14 cellular contexts compared by ENCODE assay signal in the genomic region with DNA sequence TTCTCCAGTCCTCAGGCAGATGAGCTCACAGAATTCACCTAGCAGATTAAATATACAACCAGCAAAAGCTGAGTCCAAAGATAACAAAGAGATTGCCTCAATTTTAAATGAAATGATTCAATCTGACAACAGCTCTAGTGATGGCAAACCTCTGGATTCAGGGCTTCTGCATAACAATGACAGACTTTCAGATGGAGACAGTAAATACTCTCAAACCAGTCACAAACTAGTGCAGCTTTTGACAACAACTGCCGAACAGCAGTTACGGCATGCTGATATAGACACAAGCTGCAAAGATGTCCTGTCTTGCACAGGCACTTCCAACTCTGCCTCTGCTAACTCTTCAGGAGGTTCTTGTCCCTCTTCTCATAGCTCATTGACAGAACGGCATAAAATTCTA.
DNase-seq lines count a peak whose midpoint lies in the region; ATAC-seq, FAIRE-seq and TF ChIP-seq lines count a peak whose summit lies in the region.
"Had no signal": no experiment of that assay in that cellular context is flagged by ENCODE, and none has a peak within 500 bp of the region (broad histone marks: within the 10 kb centered on the region; RNA-seq: fewer than 3 reads in every experiment).

No MANE protein-coding gene starts in this region.

- H3K79me2 ChIP-seq in GM23338 (replicated peaks; ENCODE audit: insufficient read depth) (no peaks in the 10 kb centered on the region), H1 (ENCODE audit: control insufficient read depth in 1 of 2, insufficient read depth in 2 of 2, low read length in 2 of 2) (no peaks in the 10 kb centered on the region), OCI-LY7 (ENCODE audit: insufficient read depth, low read depth, low read length) (no peaks in the 10 kb centered on the region)

- H3K4me3 ChIP-seq in GM23338 (no peak overlapping the region), H1 (ENCODE audit: extremely low read depth in 1 of 4, insufficient read depth in 2 of 4, low read depth in 3 of 4, low read length in 4 of 4) (no peak overlapping the region), OCI-LY7 (ENCODE audit: low read depth, low read length, poor library complexity, severe bottlenecking) (no peak overlapping the region)
- H3K4me3 ChIP-seq: BLaER1 had no signal

- H3K27me3 ChIP-seq in GM23338 (ENCODE audit: insufficient read depth) (no peaks in the 10 kb centered on the region), H1 (replicated peaks in 1 of 4; ENCODE audit: control insufficient read depth in 3 of 4, extremely low read depth in 1 of 4, insufficient read depth in 3 of 4, low read length in 3 of 4) (no peaks in the 10 kb centered on the region)
- H3K27me3 ChIP-seq: BLaER1 had no signal

- H3K9ac ChIP-seq in H1 (replicated peaks in 1 of 4; ENCODE audit: extremely low read depth in 1 of 4, low read depth in 3 of 4, low read length in 3 of 4) = no peak overlapping the region
- H3K9ac ChIP-seq: BLaER1 had no signal

- intact Hi-C loops in OCI-LY7 (cut with micrococcal nuclease; ENCODE audit: unreplicated experiment) = no loop called here

- no peak for FAIRE-seq in H1 (lab: Jason Lieb, UNC)

- H4K5ac ChIP-seq in H1 (ENCODE audit: insufficient read length, low read depth, low read length) = no peak overlapping the region

- CTCF ChIA-PET in H1 (lab: Charles Lee; ENCODE audit: partially characterized antibody) = interaction anchor here (1.1 kb wide), 1 partner anchor 299 kb away, joined by 3 read pairs; no protein-coding TSS in a partner anchor
- CTCF ChIA-PET in OCI-LY7 (lab: Charles Lee; ENCODE audit: unreplicated experiment) = no interaction called here

- H3K56ac ChIP-seq in H1 (replicated peaks; ENCODE audit: insufficient read length, low read depth, low read length) = no peak overlapping the region

- no peak for ATAC-seq in activated T-cell treated with anti-CD3 and anti-CD28 coated beads, Interleukin-2, amount 50 U/mL, for 72 hours (replicated peaks in 1 of 2)
- ATAC-seq in GM23338 (no peak; the same call in 2 of the 3 replicates), GM19452 (IDR thresholded peaks at IDR 0.05; ENCODE audit: unreplicated experiment) (no peak)

- no peak for TF ChIP-seq POLR2A in H1 (IDR thresholded peaks at IDR 0.05; ENCODE audit: control extremely low read depth in 1 of 2, low read depth in 2 of 2, low read length in 2 of 2)

- no peak overlapping the region for H2BK120ac ChIP-seq in H1 (replicated peaks; ENCODE audit: low read depth, low read length)

- no peaks in the 10 kb centered on the region for H3K23me2 ChIP-seq in H1 (ENCODE audit: low read depth, low read length)

- no peaks in the 10 kb centered on the region for H3K9me2 ChIP-seq in GM23338 (ENCODE audit: insufficient read depth)
- no peaks in the 10 kb centered on the region for H3K9me2 ChIP-seq in OCI-LY7 (ENCODE audit: insufficient read depth, low read length)

- H4K8ac ChIP-seq in H1 (ENCODE audit: extremely low read depth, insufficient read depth, low read length) = no peak overlapping the region

- H3K36me3 ChIP-seq in GM23338 (ENCODE audit: insufficient read depth) (no peaks in the 10 kb centered on the region), H1 (ENCODE audit: control insufficient read depth in 2 of 4, insufficient read depth in 4 of 4, low read length in 3 of 4) (no peaks in the 10 kb centered on the region), OCI-LY7 (ENCODE audit: insufficient read depth, low read length) (no peaks in the 10 kb centered on the region)

- H3K23ac ChIP-seq in H1 (ENCODE audit: insufficient read length) = no peak overlapping the region

- no peaks in the 10 kb centered on the region for H3K27me3 Mint-ChIP-seq in activated T-cell treated with anti-CD3 and anti-CD28 coated beads, Interleukin-2, amount 50 U/mL, for 24 hours
- H3K27me3 Mint-ChIP-seq in activated T-cell treated with anti-CD3 and anti-CD28 coated beads, Interleukin-2, amount 50 U/mL, for 72 hours (ENCODE audit: low read depth) = no peaks in the 10 kb centered on the region
- no peaks in the 10 kb centered on the region for H3K27me3 Mint-ChIP-seq in GM23338 (ENCODE audit: insufficient read depth, low read depth, poor library complexity)
- H3K27me3 Mint-ChIP-seq: CD8-positive, alpha-beta memory T cell had no signal

- no peak overlapping the region for H3K4me3 Mint-ChIP-seq in activated T-cell treated with anti-CD3 and anti-CD28 coated beads, Interleukin-2, amount 50 U/mL, for 24 hours
- no peak overlapping the region for H3K4me3 Mint-ChIP-seq in activated T-cell treated with anti-CD3 and anti-CD28 coated beads, Interleukin-2, amount 50 U/mL, for 72 hours
- no peak overlapping the region for H3K4me3 Mint-ChIP-seq in GM23338

- peaks cover 20% of the 10 kb centered on the region for H3K4me1 Mint-ChIP-seq in activated T-cell treated with anti-CD3 and anti-CD28 coated beads, Interleukin-2, amount 50 U/mL, for 24 hours (ENCODE audit: low read depth)
- H3K4me1 Mint-ChIP-seq in activated T-cell treated with anti-CD3 and anti-CD28 coated beads, Interleukin-2, amount 50 U/mL, for 72 hours (ENCODE audit: low read depth) = no peaks in the 10 kb centered on the region
- peaks cover 15% of the 10 kb centered on the region for H3K4me1 Mint-ChIP-seq in GM23338

- WGBS in H1 (ENCODE audit: extremely low coverage in 1 of 2, insufficient coverage in 1 of 2, insufficient read length in 1 of 2, insufficient replicate concordance in 2 of 2, low coverage in 1 of 2, low lambda C conversion rate in 2 of 2, missing lambda C conversion rate in 1 of 2), 2 experiments = 89% methylated on average over 3 of the region's 3 CpGs; no CpG with 5 or more reads in 1 of the 2 experiments

- H3K4me1 ChIP-seq in GM23338 (ENCODE audit: insufficient read depth) (peaks cover 14% of the 10 kb centered on the region; the same call in 1 of the 2 replicates), H1 (replicated peaks in 1 of 4; ENCODE audit: control insufficient read depth in 3 of 4, insufficient read depth in 4 of 4, low read length in 3 of 4) (peaks cover 0 to 3% (median 1%) of the 10 kb centered on the region in 4 experiments; a peak in 2 of 7 replicates), OCI-LY7 (ENCODE audit: insufficient read depth, low read length, poor library complexity, severe bottlenecking) (no peaks in the 10 kb centered on the region)
- H3K4me1 ChIP-seq: BLaER1 had no signal

- no peak overlapping the region for H2BK12ac ChIP-seq in H1 (ENCODE audit: low read depth, low read length)

- no peak for DNase-seq in activated T-cell treated with anti-CD3 and anti-CD28 coated beads, Interleukin-2, amount 50 U/mL, for 24 hours
- no peak for DNase-seq in activated T-cell treated with anti-CD3 and anti-CD28 coated beads, Interleukin-2, amount 50 U/mL, for 72 hours
- peak; percentile 9 for DNase-seq in GM23338 (ENCODE audit: low spot score)
- no peak for DNase-seq in H1 (ENCODE audit: low read depth in 1 of 2, low spot score in 2 of 2)
- peak; percentile 7 for DNase-seq in putamen (ENCODE audit: low spot score)
- DNase-seq in OCI-LY7 (ENCODE audit: low spot score) = no peak
- DNase-seq in epidermal melanocyte (ENCODE audit: insufficient read length, low spot score) = no peak
- DNase-seq: CD8-positive, alpha-beta memory T cell; DMS53; GF-D8; H7 had no signal

- H2BK5ac ChIP-seq in H1 (ENCODE audit: low read depth, low read length) = no peak overlapping the region

- H3K4me2 ChIP-seq in GM23338 (peak overlapping the region; percentile 5; the same call in 1 of the 2 replicates), H1 (ENCODE audit: insufficient read depth in 1 of 2, low read depth in 2 of 2, low read length in 2 of 2) (no peak overlapping the region), OCI-LY7 (ENCODE audit: low read length) (no peak overlapping the region)
- H3K4me2 ChIP-seq: BLaER1 had no signal

- H3K27ac Mint-ChIP-seq in activated T-cell treated with anti-CD3 and anti-CD28 coated beads, Interleukin-2, amount 50 U/mL, for 24 hours = peak overlapping the region; percentile 19
- H3K27ac Mint-ChIP-seq in activated T-cell treated with anti-CD3 and anti-CD28 coated beads, Interleukin-2, amount 50 U/mL, for 72 hours = no peak overlapping the region
- H3K27ac Mint-ChIP-seq in GM23338 = no peak overlapping the region

- no peak overlapping the region for H2BK15ac ChIP-seq in H1 (ENCODE audit: low read length)

- H4K91ac ChIP-seq in H1 (replicated peaks; ENCODE audit: insufficient read length, low read length) = peak overlapping the region; percentile 29

- TF ChIP-seq CTCF in GM23338 (conservative IDR thresholded peaks at IDR 0.05; ENCODE audit: low read depth in 2 of 2) = no peak
- TF ChIP-seq CTCF in H1 (IDR thresholded peaks at IDR 0.05; ENCODE audit: control extremely low read depth in 1 of 3, insufficient read depth in 1 of 3, low read depth in 1 of 3, low read length in 3 of 3) = no peak
- TF ChIP-seq CTCF in OCI-LY7 (conservative IDR thresholded peaks at IDR 0.05; ENCODE audit: low read length) = no peak

- H4K20me1 ChIP-seq in GM23338 (replicated peaks; ENCODE audit: insufficient read depth) (no peaks in the 10 kb centered on the region), H1 (replicated peaks in 1 of 2; ENCODE audit: control insufficient read depth in 1 of 2, insufficient read depth in 2 of 2, low read length in 2 of 2) (peaks cover 0 to 2% of the 10 kb centered on the region in 2 experiments), OCI-LY7 (ENCODE audit: insufficient read depth, low read length) (no peaks in the 10 kb centered on the region)
- H4K20me1 ChIP-seq: BLaER1 had no signal

- no peak overlapping the region for H3K27ac ChIP-seq in GM23338 (ENCODE audit: low read depth)
- no peak overlapping the region for H3K27ac ChIP-seq in H1 (ENCODE audit: low read depth, low read length)
- H3K27ac ChIP-seq in OCI-LY7 (ENCODE audit: low read depth, low read length, poor library complexity, severe bottlenecking) = no peak overlapping the region
- H3K27ac ChIP-seq: 22Rv1, BLaER1 had no signal

- H3K9me3 ChIP-seq in H1 (ENCODE audit: insufficient read depth in 2 of 2, low read depth in 1 of 2, low read length in 1 of 2) (no peaks in the 10 kb centered on the region), OCI-LY7 (ENCODE audit: low read length) (no peaks in the 10 kb centered on the region)
- H3K9me3 ChIP-seq: BLaER1 had no signal

- H2BK20ac ChIP-seq in H1 (ENCODE audit: low read length) = no peak overlapping the region

- H3F3A ChIP-seq in GM23338 (replicated peaks; ENCODE audit: low read depth) = no peaks in the 10 kb centered on the region

- H3K14ac ChIP-seq in H1 (ENCODE audit: insufficient read length) = no peak overlapping the region

- H3K4ac ChIP-seq in H1 (replicated peaks; ENCODE audit: insufficient read length, low read depth, low read length) = no peak overlapping the region

- no peak for TF ChIP-seq RAD21 in H1 (IDR thresholded peaks at IDR 0.05 in 1 of 2, conservative IDR thresholded peaks at IDR 0.05 in 1 of 2; ENCODE audit: low read depth in 2 of 2, low read length in 2 of 2)

- no peak overlapping the region for H3K18ac ChIP-seq in H1 (ENCODE audit: extremely low read depth, low read length)

- H2AFZ ChIP-seq in GM23338 (no peak overlapping the region), H1 (ENCODE audit: low read length) (no peak overlapping the region), OCI-LY7 (ENCODE audit: low read length) (no peak overlapping the region)

- no peak overlapping the region for H2AK5ac ChIP-seq in H1 (ENCODE audit: low read depth, low read length)

- POLR2A ChIA-PET in H1 (lab: Charles Lee; ENCODE audit: partially characterized antibody) = no interaction called here
- POLR2A ChIA-PET in OCI-LY7 (lab: Charles Lee) = interaction anchor here (0.6 kb wide), 1 partner anchor 179 kb away, joined by 4 read pairs; no protein-coding TSS in a partner anchor

- no peaks in the 10 kb centered on the region for H3K9me3 Mint-ChIP-seq in activated T-cell treated with anti-CD3 and anti-CD28 coated beads, Interleukin-2, amount 50 U/mL, for 24 hours
- no peaks in the 10 kb centered on the region for H3K9me3 Mint-ChIP-seq in activated T-cell treated with anti-CD3 and anti-CD28 coated beads, Interleukin-2, amount 50 U/mL, for 72 hours
- H3K9me3 Mint-ChIP-seq in GM23338 = no peaks in the 10 kb centered on the region
- H3K9me3 Mint-ChIP-seq: CD8-positive, alpha-beta memory T cell had no signal

- TF ChIP-seq EP300 in H1 (IDR thresholded peaks at IDR 0.05; ENCODE audit: borderline replicate concordance in 1 of 2, low read depth in 2 of 2, low read length in 2 of 2) = no peak

- H3K36me3 Mint-ChIP-seq in activated T-cell treated with anti-CD3 and anti-CD28 coated beads, Interleukin-2, amount 50 U/mL, for 24 hours (ENCODE audit: low read depth) = peaks cover 58% of the 10 kb centered on the region
- H3K36me3 Mint-ChIP-seq in activated T-cell treated with anti-CD3 and anti-CD28 coated beads, Interleukin-2, amount 50 U/mL, for 72 hours (ENCODE audit: insufficient read depth in 2 of 2) = peaks cover 7 to 11% of the 10 kb centered on the region in 2 donors
- H3K36me3 Mint-ChIP-seq in GM23338 (ENCODE audit: low read depth) = no peaks in the 10 kb centered on the region

- BruUV-seq in OCI-LY7 (replicated peaks; lab: Mats Ljungman, UMichigan) = no TSS peak

- no peaks in the 10 kb centered on the region for H3K79me1 ChIP-seq in H1 (ENCODE audit: low read depth, low read length)

Comparison
In these comparisons a context has a peak if more than half of its experiments do, and no peak if none do; other contexts are left out.
1. DNase-seq: peak in GM23338 (single experiment) and putamen (single experiment); none in activated T-cell treated with anti-CD3 and anti-CD28 coated beads, Interleukin-2, amount 50 U/mL, for 24 hours (single experiment), activated T-cell treated with anti-CD3 and anti-CD28 coated beads, Interleukin-2, amount 50 U/mL, for 72 hours (0 of 2), H1 (0 of 2), OCI-LY7 (single experiment) and epidermal melanocyte (single experiment).